In the genomic region with DNA sequence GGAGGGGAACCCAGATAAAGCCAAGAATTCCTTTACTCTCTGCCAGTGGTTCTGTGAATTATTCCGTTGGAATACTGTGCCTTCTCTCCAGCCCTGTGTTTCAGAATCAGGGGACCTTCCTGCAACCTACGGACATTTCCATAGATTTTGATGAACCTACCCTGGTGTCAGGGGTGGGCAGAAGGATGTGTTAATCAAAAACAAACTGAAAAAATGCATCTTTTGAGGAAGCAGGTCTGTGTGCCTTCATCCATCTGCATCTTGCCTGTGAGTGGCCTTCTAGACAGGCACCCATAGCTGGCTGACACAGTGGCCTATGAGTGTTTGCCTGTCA, we compare ENCODE assay signal across 26 cellular contexts. TPM values are rescaled to one million over a fixed set of nuclear protein-coding genes. Genes with fewer than 3 reads are reported as not detected.
DNase-seq lines count a peak whose midpoint lies in the region; ATAC-seq, FAIRE-seq and TF ChIP-seq lines count a peak whose summit lies in the region.
"Had no signal": no experiment of that assay in that cellular context is flagged by ENCODE, and none has a peak within 500 bp of the region (broad histone marks: within the 10 kb centered on the region; RNA-seq: fewer than 3 reads in every experiment).

No MANE protein-coding gene starts in this region.

- H3K36me3 Mint-ChIP-seq in GM23338 (ENCODE audit: low read depth) (peaks cover 20% of the 10 kb centered on the region), endodermal cell (ENCODE audit: low read depth) (peaks cover 3% of the 10 kb centered on the region)
- H3K36me3 Mint-ChIP-seq: activated CD8-positive, alpha-beta memory T cell treated with anti-CD3 and anti-CD28 coated beads, Interleukin-2, amount 10 ng/mL, durations not matched to agents 7 days and 5 days; stimulated activated effector memory CD8-positive, alpha-beta T cell treated with anti-CD3 and anti-CD28 coated beads, Interleukin-12 subunit alpha, Interleukin-12 subunit beta, amount 100 ng/mL, for 72 hours had no signal

- H3K36me3 ChIP-seq in GM23338 (ENCODE audit: insufficient read depth) (no peaks in the 10 kb centered on the region), endodermal cell (ENCODE audit: control insufficient read depth, insufficient read depth, low read length) (no peaks in the 10 kb centered on the region), pancreas (no peaks in the 10 kb centered on the region), WERI-Rb-1 (no peaks in the 10 kb centered on the region)
- H3K36me3 ChIP-seq: lower lobe of right lung, SJSA1 had no signal

- no peak overlapping the region for H2AFZ ChIP-seq in GM23338
- H2AFZ ChIP-seq: GM23248 had no signal

- no peak overlapping the region for H3K9ac ChIP-seq in endodermal cell (ENCODE audit: extremely low read depth, low read length, poor library complexity, severe bottlenecking)
- H3K9ac ChIP-seq: GM23248 had no signal

- H3K4me3 Mint-ChIP-seq in GM23338 (peak overlapping the region; percentile 50; the same call in 2 of the 3 replicates), endodermal cell (peak overlapping the region; percentile 27)
- H3K4me3 Mint-ChIP-seq: activated CD4-positive, alpha-beta T cell treated with anti-CD3 and anti-CD28 coated beads, Interleukin-2, amount 10 ng/mL, durations not matched to agents 24 days and 14 days; activated CD8-positive, alpha-beta memory T cell treated with anti-CD3 and anti-CD28 coated beads, Interleukin-2, amount 10 ng/mL, durations not matched to agents 7 days and 5 days; activated naive CD4-positive, alpha-beta T cell treated with anti-CD3 and anti-CD28 coated beads, Interleukin-2, amount 10 ng/mL, durations not matched to agents 7 days and 5 days; stimulated activated effector memory CD8-positive, alpha-beta T cell treated with anti-CD3 and anti-CD28 coated beads, Interleukin-12 subunit alpha, Interleukin-12 subunit beta, amount 100 ng/mL, for 72 hours; T-helper 1 cell treated with Interleukin-12 subunit alpha and Interleukin-12 subunit beta and Interleukin-4 antibody, amounts not matched to agents 30 μg/mL and 1 μg/mL, for 36 hours had no signal

- H3K4me1 Mint-ChIP-seq in GM23338 (peaks cover 49% of the 10 kb centered on the region), endodermal cell (peaks cover 23% of the 10 kb centered on the region)
- H3K4me1 Mint-ChIP-seq: activated CD4-positive, alpha-beta T cell treated with anti-CD3 and anti-CD28 coated beads, Interleukin-2, amount 10 ng/mL, durations not matched to agents 24 days and 14 days; activated CD8-positive, alpha-beta memory T cell treated with anti-CD3 and anti-CD28 coated beads, Interleukin-2, amount 10 ng/mL, durations not matched to agents 7 days and 5 days; activated naive CD4-positive, alpha-beta T cell treated with anti-CD3 and anti-CD28 coated beads, Interleukin-2, amount 10 ng/mL, durations not matched to agents 7 days and 5 days; stimulated activated effector memory CD8-positive, alpha-beta T cell treated with anti-CD3 and anti-CD28 coated beads, Interleukin-12 subunit alpha, Interleukin-12 subunit beta, amount 100 ng/mL, for 72 hours had no signal

- H3K27ac Mint-ChIP-seq in GM23338, result peak overlapping the region; percentile 98
- peak overlapping the region; percentile 81 for H3K27ac Mint-ChIP-seq in endodermal cell
- H3K27ac Mint-ChIP-seq: activated CD4-positive, alpha-beta T cell treated with anti-CD3 and anti-CD28 coated beads, Interleukin-2, amount 10 ng/mL, durations not matched to agents 24 days and 14 days; activated CD8-positive, alpha-beta memory T cell treated with anti-CD3 and anti-CD28 coated beads, Interleukin-2, amount 10 ng/mL, durations not matched to agents 7 days and 5 days; activated naive CD4-positive, alpha-beta T cell treated with anti-CD3 and anti-CD28 coated beads, Interleukin-2, amount 10 ng/mL, durations not matched to agents 7 days and 5 days; stimulated activated effector memory CD8-positive, alpha-beta T cell treated with anti-CD3 and anti-CD28 coated beads, Interleukin-12 subunit alpha, Interleukin-12 subunit beta, amount 100 ng/mL, for 72 hours; T-helper 1 cell treated with Interleukin-12 subunit alpha and Interleukin-12 subunit beta and Interleukin-4 antibody, amounts not matched to agents 30 μg/mL and 1 μg/mL, for 36 hours had no signal

- H3K9me3 ChIP-seq in endodermal cell (ENCODE audit: control insufficient read depth, low read length) (peaks cover 10% of the 10 kb centered on the region), pancreas (no peaks in the 10 kb centered on the region), WERI-Rb-1 (ENCODE audit: severe bottlenecking) (no peaks in the 10 kb centered on the region)
- H3K9me3 ChIP-seq: lower lobe of right lung had no signal

- H3K4me1 ChIP-seq in GM23338 (ENCODE audit: insufficient read depth) (peaks cover 19% of the 10 kb centered on the region), endodermal cell (ENCODE audit: control insufficient read depth, insufficient read depth, low read length) (peaks cover 12% of the 10 kb centered on the region), pancreas (peaks cover 9 to 27% (median 20%) of the 10 kb centered on the region in 3 donors)
- H3K4me1 ChIP-seq: SJSA1 had no signal

- ATAC-seq in GM23338 (peak; percentile 24), pancreas (no peak)
- ATAC-seq: activated CD8-positive, alpha-beta memory T cell treated with anti-CD3 and anti-CD28 coated beads, Interleukin-2, amount 10 ng/mL, durations not matched to agents 7 days and 5 days; stimulated activated effector memory CD8-positive, alpha-beta T cell treated with anti-CD3 and anti-CD28 coated beads, Interleukin-12 subunit alpha, Interleukin-12 subunit beta, amount 100 ng/mL, for 72 hours had no signal

- H3K27me3 Mint-ChIP-seq in GM23338 (ENCODE audit: insufficient read depth, low read depth, poor library complexity) (peaks cover 15% of the 10 kb centered on the region), endodermal cell (ENCODE audit: insufficient read depth) (peaks cover 74% of the 10 kb centered on the region)
- H3K27me3 Mint-ChIP-seq: activated CD4-positive, alpha-beta T cell treated with anti-CD3 and anti-CD28 coated beads, Interleukin-2, amount 10 ng/mL, durations not matched to agents 24 days and 14 days; activated CD8-positive, alpha-beta memory T cell treated with anti-CD3 and anti-CD28 coated beads, Interleukin-2, amount 10 ng/mL, durations not matched to agents 7 days and 5 days had no signal

- peak overlapping the region; percentile 45 for H3K4me2 ChIP-seq in GM23338

- H3K27me3 ChIP-seq in GM23338 (ENCODE audit: insufficient read depth) (no peaks in the 10 kb centered on the region), endodermal cell (ENCODE audit: control insufficient read depth, insufficient read depth, low read length, poor library complexity, severe bottlenecking) (peaks cover 36% of the 10 kb centered on the region), pancreas (no peaks in the 10 kb centered on the region), WERI-Rb-1 (ENCODE audit: insufficient read depth, low read depth, severe bottlenecking) (no peaks in the 10 kb centered on the region)
- H3K27me3 ChIP-seq: SJSA1 had no signal

- TF ChIP-seq CTCF in GM23338 (conservative IDR thresholded peaks at IDR 0.05; ENCODE audit: low read depth in 2 of 2) (no peak), endodermal cell (conservative IDR thresholded peaks at IDR 0.05) (no peak), pancreas (IDR thresholded peaks at IDR 0.05) (no peak), WERI-Rb-1 (IDR thresholded peaks at IDR 0.05; ENCODE audit: low read depth, low read length) (no peak)

- no peak for DNase-seq in GM23338 (ENCODE audit: low spot score)
- DNase-seq in MV-4-11 (lab: John Stamatoyannopoulos, UW), result peak; percentile 70
- no peak for DNase-seq in endodermal cell
- DNase-seq in pancreas, result no peak
- no peak for DNase-seq in NCI-H82 (lab: John Stamatoyannopoulos, UW)
- DNase-seq in WERI-Rb-1, result no peak
- DNase-seq in NCI-H1694 (lab: John Stamatoyannopoulos, UW), result no peak
- DNase-seq: activated CD4-positive, alpha-beta T cell treated with anti-CD3 and anti-CD28 coated beads, Interleukin-2, amount 10 ng/mL, durations not matched to agents 24 days and 14 days; activated CD8-positive, alpha-beta memory T cell treated with anti-CD3 and anti-CD28 coated beads, Interleukin-2, amount 10 ng/mL, durations not matched to agents 7 days and 5 days; activated naive CD4-positive, alpha-beta T cell treated with anti-CD3 and anti-CD28 coated beads, Interleukin-2, amount 10 ng/mL, durations not matched to agents 7 days and 5 days; central memory CD4-positive, alpha-beta T cell; COR-L47; DND-41; GM23248; islet precursor cell; KG1; lower lobe of right lung; NCI-H1048; NCI-H1930; stimulated activated CD4-positive, alpha-beta T cell treated with anti-CD3 and anti-CD28 coated beads, Interleukin-2, amount 100 ng/mL, for 24 hours had no signal

- H3K27ac ChIP-seq in GM23338 (ENCODE audit: low read depth) (peak overlapping the region; percentile 99), endodermal cell (ENCODE audit: low read depth, low read length) (peak overlapping the region; percentile 86), pancreas (peak overlapping the region in 3 of 4 donors; percentile 14 to 54 (median 25)), WERI-Rb-1 (no peak overlapping the region)
- H3K27ac ChIP-seq: epithelial cell of prostate, GM23248, lower lobe of right lung, SJSA1, skin epidermis had no signal

- whole genome bisulfite sequencing in endodermal cell (ENCODE audit: insufficient coverage in 1 of 2, insufficient read length in 1 of 2), 2 experiments, result 0 to 10% methylated on average over 2 of the region's 2 CpGs
- 35% methylated on average over 2 of the region's 2 CpGs for WGBS in pancreas, 2 donors

- intact Hi-C loops in pancreas (cut with DNase I), result no loop called here

- H3K4me3 ChIP-seq in GM23338 (peak overlapping the region; percentile 21), endodermal cell (ENCODE audit: low read length) (peak overlapping the region; percentile 44), pancreas (no peak overlapping the region), WERI-Rb-1 (ENCODE audit: low read depth, low read length) (no peak overlapping the region)
- H3K4me3 ChIP-seq: GM23248, lower lobe of right lung, SJSA1, skin epidermis had no signal

- FAIRE-seq in pancreas (lab: Jason Lieb, UNC), result no peak
- FAIRE-seq: RCC 7860 had no signal

- no peaks in the 10 kb centered on the region for H3K79me2 ChIP-seq in GM23338 (replicated peaks; ENCODE audit: insufficient read depth)

- H3F3A ChIP-seq in GM23338 (replicated peaks; ENCODE audit: low read depth), result peaks cover 21% of the 10 kb centered on the region

- H3K9me2 ChIP-seq in GM23338 (ENCODE audit: insufficient read depth), result peaks cover 15% of the 10 kb centered on the region; the same call in 1 of the 2 replicates

- H3K9me3 Mint-ChIP-seq in GM23338 (peaks cover 18% of the 10 kb centered on the region), endodermal cell (peaks cover 10% of the 10 kb centered on the region)

- H4K20me1 ChIP-seq in GM23338 (replicated peaks; ENCODE audit: insufficient read depth), result no peaks in the 10 kb centered on the region

TF ChIP-seq in GM23338, 12 proteins besides CTCF, POLR2A, EP300 and RAD21 (continues in another document):
- TF ChIP-seq EZH2 (IDR thresholded peaks at IDR 0.05; ENCODE audit: low read depth, unreplicated experiment), result no peak

RNA-seq across cellular contexts. Expression of a gene that starts 46.1 kb away (rescaled TPM):
- 124 and 129 TPM in 2 replicates for total RNA-seq in GM23338 (2014; rRNA removed; shearing (Covaris generic))
- polyA plus RNA-seq in GM23338 (2016; fragmentation: Nextera tagmentation; extraction: Ambion mirVana) (28.6 and 32.9 TPM in 2 replicates), pancreas (10 to 100 TPM; 14.7 to 23.8 TPM)
- total RNA-seq in endodermal cell (10 to 100 TPM; 35.8 to 45.7 TPM), pancreas (10 to 100 TPM; 50.7 to 92.7 (median 58.3) TPM)
- 46.1 TPM for polyA plus RNA-seq in endodermal cell (2013, experiment 1 of 2)
- polyA plus RNA-seq in endodermal cell (2013, experiment 2 of 2), result 43.2 TPM

Comparison
In these comparisons a context has a peak if more than half of its experiments do, and no peak if none do; other contexts are left out.
1. H3K4me3 ChIP-seq: peak in GM23338 (single experiment) and endodermal cell (single experiment); none in pancreas (0 of 4) and WERI-Rb-1 (single experiment).